In genomic region chr1:100894622-100895539, GRCh38 we compare ENCODE assay signal across 8 cellular contexts. TPM values are rescaled to one million over a fixed set of nuclear protein-coding genes. Genes with fewer than 3 reads are reported as not detected.
DNase-seq lines count a peak whose midpoint lies in the region; ATAC-seq and TF ChIP-seq lines count a peak whose summit lies in the region.

Gene EXTL2 (minus strand): TSS chr1:100894842. CDS start chr1:100888757, 6,085 bp downstream.

- intact Hi-C loops in left cardiac atrium (cut with DNase I) (no loop called here), posterior cingulate gyrus (cut with DNase I) (no loop called here)

- peak; percentile 47 for ATAC-seq in HG02759 (IDR thresholded peaks at IDR 0.05; ENCODE audit: unreplicated experiment)
- peak; percentile 78 to 80 for ATAC-seq in left cardiac atrium

- peak within 1 kb of the TSS; percentile 64 for H3K4me3 ChIP-seq in GM12865 (ENCODE audit: low read depth, low read length)

- DNase-seq in GM12865 (ENCODE audit: low read depth) (peak; percentile 75), NCI-H1417 (lab: John Stamatoyannopoulos, UW) (peak; percentile 83 to 96 (median 91)), T follicular helper cell (ENCODE audit: low read depth) (peak; percentile 26), amniotic stem cell (lab: John Stamatoyannopoulos, UW) (peak; percentile 76), left cardiac atrium (peak; percentile 90), posterior cingulate gyrus (peak; percentile 74 to 98 (median 86)), ureter (ENCODE audit: low spot score) (peak; percentile 89)

- TF ChIP-seq CTCF in GM12865 (IDR thresholded peaks at IDR 0.05; ENCODE audit: insufficient read depth, low read depth, low read length, missing control alignments) = no peak

RNA-seq across cellular contexts. Expression of gene EXTL2, which starts in this region (rescaled TPM):
- total RNA-seq in left cardiac atrium (10 to 100 TPM in 1 of 2 donors, 1 to 10 TPM in 1; 6.7 to 10.9 TPM), ureter (22.1 TPM)

Comparison
In these comparisons a context has a peak if more than half of its experiments do, and no peak if none do; other contexts are left out.
1. Peak in every context shown above with its lines: DNase-seq, ATAC-seq and H3K4me3 ChIP-seq.
2. DNase-seq: peak in every context shown above with its lines; median percentile 91 in NCI-H1417; 90 in left cardiac atrium; 89 in ureter; 86 in posterior cingulate gyrus; 76 in amniotic stem cell; 75 in GM12865; 26 in T follicular helper cell.